Comparison of ENCODE assay signal across 1 cellular context in genomic region chr10:13316635-13317311, GRCh38.
TF ChIP-seq lines count a peak whose summit lies in the region.

No MANE protein-coding gene starts in this region.

TF ChIP-seq in GM23338, 12 proteins besides CTCF, POLR2A, EP300 and RAD21 (continued from another document):
- no peak for TF ChIP-seq ZNF462 (CRISPR knock-in tag; IDR thresholded peaks at IDR 0.05)
- TF ChIP-seq NANOG (IDR thresholded peaks at IDR 0.05; ENCODE audit: borderline replicate concordance), result no peak
- no peak for TF ChIP-seq STAT1 (IDR thresholded peaks at IDR 0.05; ENCODE audit: unreplicated experiment)
- TF ChIP-seq EZH2phosphoT487 (IDR thresholded peaks at IDR 0.05; ENCODE audit: unreplicated experiment), result no peak
- TF ChIP-seq EZH2 (IDR thresholded peaks at IDR 0.05; ENCODE audit: low read depth, unreplicated experiment), result no peak
- no peak for TF ChIP-seq REST (IDR thresholded peaks at IDR 0.05; ENCODE audit: unreplicated experiment)
- TF ChIP-seq ZNF331 (CRISPR knock-in tag; IDR thresholded peaks at IDR 0.05; ENCODE audit: low read depth), result no peak
